Comparison of ENCODE assay signal across 16 cellular contexts in the genomic region with DNA sequence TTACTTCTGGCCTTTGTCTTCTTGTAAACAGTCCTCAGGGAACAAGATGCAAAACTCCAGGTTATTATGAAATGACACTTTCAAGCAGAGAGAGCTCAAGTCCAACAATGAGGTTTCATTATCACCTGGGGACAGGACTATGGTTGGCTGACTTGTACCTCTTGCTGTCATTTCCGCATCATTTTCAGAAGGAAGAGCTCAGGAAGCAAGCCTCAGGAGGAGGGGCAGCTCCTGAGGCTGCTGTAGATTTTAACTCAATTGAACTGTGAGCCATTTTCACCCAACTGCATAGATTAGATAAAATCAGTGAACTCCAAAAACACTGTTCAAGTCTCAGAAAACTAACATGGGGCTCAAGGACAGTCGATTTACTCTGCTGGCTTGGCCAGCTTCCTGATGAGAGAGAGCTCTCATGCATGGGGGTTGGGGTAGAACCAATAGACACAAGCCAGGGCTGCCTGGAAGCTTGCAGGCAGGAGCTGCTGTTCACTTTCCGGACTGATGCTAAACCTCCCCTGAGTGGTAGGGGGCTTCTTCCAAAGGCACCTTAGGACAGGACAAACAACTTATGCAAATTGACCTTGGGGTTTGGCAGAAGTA. TPM values are rescaled to one million over a fixed set of nuclear protein-coding genes. Genes with fewer than 3 reads are reported as not detected.
DNase-seq lines count a peak whose midpoint lies in the region; ATAC-seq, FAIRE-seq and TF ChIP-seq lines count a peak whose summit lies in the region.
"Had no signal": no experiment of that assay in that cellular context is flagged by ENCODE, and none has a peak within 500 bp of the region (broad histone marks: within the 10 kb centered on the region; RNA-seq: fewer than 3 reads in every experiment).

No MANE protein-coding gene starts in this region.

- DNase-seq in K562 (ENCODE audit: extremely low read depth in 1 of 4, low spot score in 3 of 4) (peak in 1 of 4 experiments; percentile 8), NCI-H748 treated with DMSO at 0.1 percent for 48 hours (lab: John Stamatoyannopoulos, UW) (no peak), NCI-H2227 (lab: John Stamatoyannopoulos, UW; ENCODE audit: unreplicated experiment) (no peak), NCI-H1105 treated with DMSO at 0.1 percent for 48 hours (lab: John Stamatoyannopoulos, UW) (no peak)
- no peak for DNase-seq in NK-92 treated with Interleukin-12 subunit alpha and Interleukin-12 subunit beta, amount 100 ng/mL, for 24 hours (lab: John Stamatoyannopoulos, UW)
- DNase-seq: activated T-cell treated with anti-CD3 and anti-CD28 coated beads for 4 hours; GDM1; NCI-H526 treated with DMSO at 0.1 percent for 48 hours; SJCRH30; stimulated activated CD4-positive, alpha-beta T cell treated with anti-CD3 and anti-CD28 coated beads, Interleukin-4, amount 100 ng/mL, for 1 hour; stimulated activated naive CD8-positive, alpha-beta T cell treated with anti-CD3 and anti-CD28 coated beads, Interleukin-15, amount 100 ng/mL, for 72 hours had no signal

- peak; percentile 64 for ATAC-seq in GM18867 (IDR thresholded peaks at IDR 0.05; ENCODE audit: unreplicated experiment)
- peak; percentile 72 for ATAC-seq in GM21447 (IDR thresholded peaks at IDR 0.05; ENCODE audit: unreplicated experiment)
- peak; percentile 65 for ATAC-seq in HG03095 (IDR thresholded peaks at IDR 0.05; ENCODE audit: unreplicated experiment)
- ATAC-seq in K562 = no peak
- ATAC-seq: stimulated activated naive CD8-positive, alpha-beta T cell treated with anti-CD3 and anti-CD28 coated beads, Interleukin-15, amount 100 ng/mL, for 72 hours had no signal

- TF ChIP-seq POLR2A in K562 (conservative IDR thresholded peaks at IDR 0.05) = no peak

- no peak overlapping the region for H3K9ac ChIP-seq in K562 (ENCODE audit: insufficient read depth in 1 of 2, low read depth in 2 of 2, low read length in 2 of 2)

- TF ChIP-seq RAD21 in K562 (CRISPR knock-in tag; conservative IDR thresholded peaks at IDR 0.05 in 1 of 2, IDR thresholded peaks at IDR 0.05 in 1 of 2) = no peak

- no peak overlapping the region for H3K4me2 ChIP-seq in K562 (ENCODE audit: insufficient read depth, low read length)

- H3K4me1 ChIP-seq in K562 (replicated peaks in 1 of 2; ENCODE audit: control insufficient read depth in 2 of 2, insufficient read depth in 2 of 2, low read length in 2 of 2) = peaks cover 5 to 8% of the 10 kb centered on the region in 2 experiments; a peak in 3 of 5 replicates
- H3K4me1 ChIP-seq: SJCRH30 had no signal

- WGBS in K562 (ENCODE audit: insufficient coverage, low coverage, missing lambda C conversion rate) = 32% methylated on average over 3 of the region's 3 CpGs

- no peaks in the 10 kb centered on the region for H3K9me1 ChIP-seq in K562 (ENCODE audit: control insufficient read depth, insufficient read depth, low read length)

- no peaks in the 10 kb centered on the region for H3K79me2 ChIP-seq in K562 (ENCODE audit: control insufficient read depth, insufficient read depth, low read length)

- TF ChIP-seq CTCF in K562 (IDR thresholded peaks at IDR 0.05 in 2 of 3, conservative IDR thresholded peaks at IDR 0.05 in 1 of 3; ENCODE audit: insufficient read depth in 2 of 3, low read depth in 1 of 3, low read length in 3 of 3) = no peak

- in situ Hi-C loops in K562 (cut with MboI) = no loop called here

- H4K20me1 ChIP-seq in K562 (replicated peaks; ENCODE audit: control insufficient read depth, insufficient read depth, low read length) = no peaks in the 10 kb centered on the region

- FAIRE-seq in K562 (lab: Jason Lieb, UNC) = no peak

- no peak for TF ChIP-seq EP300 in K562 (IDR thresholded peaks at IDR 0.05; ENCODE audit: low read length)

- POLR2A ChIA-PET in K562 (lab: Yijun Ruan, JAX) = interaction anchor here (1.1 kb wide), 2 partner anchors 10 to 11 kb away, joined by 3 to 6 read pairs; no protein-coding TSS in a partner anchor

- no peak overlapping the region for H3K4me3 ChIP-seq in K562
- H3K4me3 ChIP-seq: SJCRH30 had no signal

- no TSS peak for BruUV-seq in K562 (replicated peaks; lab: Mats Ljungman, UMichigan)

- H2AFZ ChIP-seq in K562 (ENCODE audit: low read depth, low read length) = peak overlapping the region; percentile 45; the same call in 1 of the 2 replicates

- no peaks in the 10 kb centered on the region for H3K9me3 ChIP-seq in K562 (replicated peaks; ENCODE audit: control insufficient read depth, insufficient read depth, low read depth, low read length)
- H3K9me3 ChIP-seq: SJCRH30 had no signal

- intact Hi-C loops in K562 (cut with micrococcal nuclease) = no loop called here

- H3K27ac ChIP-seq in K562 (ENCODE audit: extremely low read depth, low read depth, low read length) = no peak overlapping the region
- H3K27ac ChIP-seq: C4-2B, SJCRH30 had no signal

- H3K27me3 ChIP-seq in K562 (ENCODE audit: control insufficient read depth in 2 of 2, insufficient read depth in 2 of 2, low read length in 2 of 2) = no peaks in the 10 kb centered on the region

- CTCF ChIA-PET in K562 (lab: Yijun Ruan, JAX; ENCODE audit: low intra/inter-chr PET ratio) = no interaction called here

- no peaks in the 10 kb centered on the region for H3K36me3 ChIP-seq in K562 (ENCODE audit: control insufficient read depth, insufficient read depth, low read length)
- H3K36me3 ChIP-seq: SJCRH30 had no signal

TF ChIP-seq in K562, 482 proteins besides CTCF, POLR2A, EP300 and RAD21:
- TF ChIP-seq HDAC3 (IDR thresholded peaks at IDR 0.05; ENCODE audit: borderline replicate concordance, partially characterized antibody) = no peak
- TF ChIP-seq, protein P1, sequence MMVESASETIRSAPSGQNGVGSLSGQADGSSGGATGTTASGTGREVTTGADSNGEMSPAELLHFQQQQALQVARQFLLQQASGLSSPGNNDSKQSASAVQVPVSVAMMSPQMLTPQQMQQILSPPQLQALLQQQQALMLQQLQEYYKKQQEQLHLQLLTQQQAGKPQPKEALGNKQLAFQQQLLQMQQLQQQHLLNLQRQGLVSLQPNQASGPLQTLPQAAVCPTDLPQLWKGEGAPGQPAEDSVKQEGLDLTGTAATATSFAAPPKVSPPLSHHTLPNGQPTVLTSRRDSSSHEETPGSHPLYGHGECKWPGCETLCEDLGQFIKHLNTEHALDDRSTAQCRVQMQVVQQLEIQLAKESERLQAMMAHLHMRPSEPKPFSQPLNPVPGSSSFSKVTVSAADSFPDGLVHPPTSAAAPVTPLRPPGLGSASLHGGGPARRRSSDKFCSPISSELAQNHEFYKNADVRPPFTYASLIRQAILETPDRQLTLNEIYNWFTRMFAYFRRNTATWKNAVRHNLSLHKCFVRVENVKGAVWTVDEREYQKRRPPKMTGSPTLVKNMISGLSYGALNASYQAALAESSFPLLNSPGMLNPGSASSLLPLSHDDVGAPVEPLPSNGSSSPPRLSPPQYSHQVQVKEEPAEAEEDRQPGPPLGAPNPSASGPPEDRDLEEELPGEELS (CRISPR knock-in tag; IDR thresholded peaks at IDR 0.05; ENCODE audit: borderline replicate concordance) = no peak

RNA-seq across cellular contexts. Expression of gene TMEM255A, which starts 23.6 kb away (rescaled TPM):
- not detected in 2 replicates for total RNA-seq in K562 (2011; cell fraction: chromatin; rRNA removed; ENCODE audit: low replicate concordance)
- total RNA-seq in K562 (2011; cell fraction: nucleolus; rRNA removed) = not detected in 2 replicates
- total RNA-seq in K562 (2011; cell fraction: nucleoplasm; rRNA removed) = not detected in 2 replicates
- total RNA-seq in K562 (2014; rRNA removed) = not detected in 2 replicates
- not detected in 2 replicates for total RNA-seq in K562 (2014; rRNA removed; fragmentation: Illumina TruSeq; extraction: Trizol)
- not detected in 2 replicates for total RNA-seq in K562 (2015; rRNA removed; fragmentation: Illumina TruSeq; extraction: Trizol)
- not detected in 2 replicates for total RNA-seq in K562 (2021)
- not detected in 2 replicates for polyA plus RNA-seq in K562 (2011; rRNA removed)
- 0.04 TPM in 1 of 2 replicates, not detected in the other for polyA plus RNA-seq in K562 (2011; cell fraction: cytosol; rRNA removed)
- not detected in 2 replicates for polyA plus RNA-seq in K562 (2011; cell fraction: nucleus; rRNA removed)
- polyA plus RNA-seq in K562 (2012) = 0.04 TPM in 2 replicates
- polyA plus RNA-seq in K562 (2014; fragmentation: Illumina TruSeq; extraction: Trizol) = not detected in 2 replicates
- under 1 TPM in 1 of 2 experiments, not detected in 1; 0.01 TPM for polyA plus RNA-seq in K562 (2014; fragmentation: Nextera tagmentation; extraction: Ambion mirVana)
- polyA plus RNA-seq in K562 (2014; rRNA removed) = not detected in 2 replicates
- polyA minus RNA-seq in K562 (2011; rRNA and poly(A)+ RNA removed) = not detected in 2 replicates
- not detected in 2 replicates for polyA minus RNA-seq in K562 (2011; cell fraction: cytosol; rRNA and poly(A)+ RNA removed)
- polyA minus RNA-seq in K562 (2011; cell fraction: nucleus; rRNA and poly(A)+ RNA removed) = not detected in 2 replicates
- total RNA-seq: dermis microvascular lymphatic vessel endothelial cell had no signal

RNA-seq across cellular contexts. Expression of gene ZBTB33, which starts 37.0 kb away (rescaled TPM):
- 4.6 and 16.4 TPM in 2 replicates for total RNA-seq in K562 (2011; cell fraction: chromatin; rRNA removed; ENCODE audit: low replicate concordance)
- total RNA-seq in K562 (2011; cell fraction: nucleolus; rRNA removed) = 2.8 and 3.8 TPM in 2 replicates
- 7.6 and 12.0 TPM in 2 replicates for total RNA-seq in K562 (2011; cell fraction: nucleoplasm; rRNA removed)
- 12.4 and 13.0 TPM in 2 replicates for total RNA-seq in K562 (2014; rRNA removed)
- 29.8 and 30.4 TPM in 2 replicates for total RNA-seq in K562 (2014; rRNA removed; fragmentation: Illumina TruSeq; extraction: Trizol)
- total RNA-seq in K562 (2015; rRNA removed; fragmentation: Illumina TruSeq; extraction: Trizol) = 25.3 and 28.2 TPM in 2 replicates
- 20.7 and 21.3 TPM in 2 replicates for total RNA-seq in K562 (2021)
- polyA plus RNA-seq in K562 (2011; rRNA removed) = 13.8 and 15.6 TPM in 2 replicates
- polyA plus RNA-seq in K562 (2011; cell fraction: cytosol; rRNA removed) = 3.7 and 7.6 TPM in 2 replicates
- polyA plus RNA-seq in K562 (2011; cell fraction: nucleus; rRNA removed) = 5.8 and 9.1 TPM in 2 replicates
- polyA plus RNA-seq in K562 (2012) = 13.2 and 13.5 TPM in 2 replicates
- 19.2 and 22.9 TPM in 2 replicates for polyA plus RNA-seq in K562 (2014; fragmentation: Illumina TruSeq; extraction: Trizol)
- polyA plus RNA-seq in K562 (2014; fragmentation: Nextera tagmentation; extraction: Ambion mirVana) = 1 to 10 TPM; 5.6 to 9.1 TPM
- polyA plus RNA-seq in K562 (2014; rRNA removed) = 11.3 and 12.6 TPM in 2 replicates
- 39.1 and 47.0 TPM in 2 replicates for polyA minus RNA-seq in K562 (2011; rRNA and poly(A)+ RNA removed)
- polyA minus RNA-seq in K562 (2011; cell fraction: cytosol; rRNA and poly(A)+ RNA removed) = 15.0 and 15.6 TPM in 2 replicates
- 6.7 and 14.8 TPM in 2 replicates for polyA minus RNA-seq in K562 (2011; cell fraction: nucleus; rRNA and poly(A)+ RNA removed)
